10 cellular contexts compared by ENCODE assay signal in genomic region chr20:3658708-3659491, GRCh38. TPM values are rescaled to one million over a fixed set of nuclear protein-coding genes. Genes with fewer than 3 reads are reported as not detected.
DNase-seq lines count a peak whose midpoint lies in the region; ATAC-seq, FAIRE-seq and TF ChIP-seq lines count a peak whose summit lies in the region.
"Had no signal": no experiment of that assay in that cellular context is flagged by ENCODE, and none has a peak within 500 bp of the region (broad histone marks: within the 10 kb centered on the region; RNA-seq: fewer than 3 reads in every experiment).

No MANE protein-coding gene starts in this region.

- H3K4me1 Mint-ChIP-seq in neural progenitor cell, result peaks cover 12% of the 10 kb centered on the region

- H3K79me2 ChIP-seq in neural progenitor cell (ENCODE audit: low read depth), result no peaks in the 10 kb centered on the region

- peaks cover 6% of the 10 kb centered on the region for H3K9me3 Mint-ChIP-seq in neural progenitor cell

- H3K36me3 Mint-ChIP-seq in neural progenitor cell, result no peaks in the 10 kb centered on the region

- no peak overlapping the region for H3K4me2 ChIP-seq in neural progenitor cell

- H3K9me3 ChIP-seq in neural progenitor cell (ENCODE audit: low read depth), result no peaks in the 10 kb centered on the region
- H3K9me3 ChIP-seq: body of pancreas, thoracic aorta had no signal

- H3K4me3 ChIP-seq in neural progenitor cell, result no peak overlapping the region
- H3K4me3 ChIP-seq: body of pancreas, thoracic aorta had no signal

- no peak overlapping the region for H3K27ac Mint-ChIP-seq in neural progenitor cell

- H3K4me3 Mint-ChIP-seq in neural progenitor cell, result no peak overlapping the region

- H3K36me3 ChIP-seq in neural progenitor cell, result no peaks in the 10 kb centered on the region
- H3K36me3 ChIP-seq: thoracic aorta had no signal

- H3K9ac ChIP-seq in neural progenitor cell, result no peak overlapping the region

- no peak for FAIRE-seq in D721Med (lab: Jason Lieb, UNC)

- peak overlapping the region; percentile 85 for H2AFZ ChIP-seq in neural progenitor cell (replicated peaks)

- no peaks in the 10 kb centered on the region for H3F3A ChIP-seq in neural progenitor cell (ENCODE audit: low read depth)

- H4K20me1 ChIP-seq in neural progenitor cell (ENCODE audit: low read depth), result no peaks in the 10 kb centered on the region

- no peak overlapping the region for H3K27ac ChIP-seq in neural progenitor cell
- H3K27ac ChIP-seq: body of pancreas, thoracic aorta had no signal

- peaks cover 5% of the 10 kb centered on the region for H3K4me1 ChIP-seq in neural progenitor cell

- TF ChIP-seq CTCF in neural progenitor cell (IDR thresholded peaks at IDR 0.05) (no peak), D721Med (IDR thresholded peaks at IDR 0.05; ENCODE audit: insufficient read depth, missing control alignments) (no peak)

- ATAC-seq in HG02759 (IDR thresholded peaks at IDR 0.05; ENCODE audit: unreplicated experiment), result peak; percentile 89
- ATAC-seq: body of pancreas had no signal

- peaks cover 16% of the 10 kb centered on the region for H3K27me3 Mint-ChIP-seq in neural progenitor cell (ENCODE audit: insufficient read depth, low read depth)

- DNase-seq in GM19238 (ENCODE audit: insufficient read length, low spot score), result peak; percentile 84
- DNase-seq in NCI-H2227 (lab: John Stamatoyannopoulos, UW; ENCODE audit: unreplicated experiment), result peak; percentile 29
- DNase-seq in neural progenitor cell (ENCODE audit: low spot score), result no peak
- no peak for DNase-seq in stimulated activated naive CD4-positive, alpha-beta T cell treated with Interleukin-2 at 50 U/mL for 16 hours (lab: John Stamatoyannopoulos, UW)
- DNase-seq in DMS114 treated with DMSO at 0.1 percent for 48 hours (lab: John Stamatoyannopoulos, UW; ENCODE audit: unreplicated experiment), result no peak
- DNase-seq in D721Med (ENCODE audit: insufficient read length, low spot score), result no peak

- peaks cover 11% of the 10 kb centered on the region for H3K27me3 ChIP-seq in neural progenitor cell

RNA-seq across cellular contexts. Expression of gene GFRA4, which starts 4.3 kb away (rescaled TPM):
- total RNA-seq in neural progenitor cell (ENCODE audit: low replicate concordance), result not detected in 2 replicates
- total RNA-seq: body of pancreas, myocyte, thoracic aorta had no signal

RNA-seq across cellular contexts. Expression of gene ADAM33, which starts 22.9 kb away (rescaled TPM):
- total RNA-seq in neural progenitor cell (ENCODE audit: low replicate concordance), result 7.0 and 18.9 TPM in 2 replicates

RNA-seq across cellular contexts. Expression of gene SIGLEC1, which starts 53.5 kb away (rescaled TPM):
- not detected in 2 replicates for total RNA-seq in neural progenitor cell (ENCODE audit: low replicate concordance)

Comparison
In these comparisons a context has a peak if more than half of its experiments do, and no peak if none do; other contexts are left out.
1. DNase-seq: peak in GM19238 (single experiment) and NCI-H2227 (single experiment); none in neural progenitor cell (single experiment), stimulated activated naive CD4-positive, alpha-beta T cell treated with Interleukin-2 at 50 U/mL for 16 hours (single experiment), DMS114 treated with DMSO at 0.1 percent for 48 hours (single experiment) and D721Med (single experiment).